ENCODE assay signal across 1 cellular context in genomic region chr5:135209495-135209837, GRCh38.
TF ChIP-seq lines count a peak whose summit lies in the region.

No MANE protein-coding gene starts in this region.

TF ChIP-seq in IMR-90, 13 proteins besides CTCF, POLR2A, EP300 and RAD21 (continued from another document):
- TF ChIP-seq USF2 (IDR thresholded peaks at IDR 0.05; ENCODE audit: low read depth, low read length), result no peak
- TF ChIP-seq MAZ (IDR thresholded peaks at IDR 0.05; ENCODE audit: borderline replicate concordance, low read depth, low read length), result no peak
- TF ChIP-seq MAFK (IDR thresholded peaks at IDR 0.05; ENCODE audit: low read depth, low read length), result no peak
- no peak for TF ChIP-seq RFX5 (IDR thresholded peaks at IDR 0.05; ENCODE audit: low read depth, low read length)
- no peak for TF ChIP-seq CEBPB (IDR thresholded peaks at IDR 0.05; ENCODE audit: low read depth, low read length)
- TF ChIP-seq SMC3 (IDR thresholded peaks at IDR 0.05; ENCODE audit: low read depth, low read length), result no peak
- TF ChIP-seq ELK1 (IDR thresholded peaks at IDR 0.05; ENCODE audit: borderline replicate concordance, low read depth, low read length), result no peak
- no peak for TF ChIP-seq MXI1 (IDR thresholded peaks at IDR 0.05; ENCODE audit: borderline replicate concordance, low read depth, low read length)
- TF ChIP-seq NFE2L2 (IDR thresholded peaks at IDR 0.05; ENCODE audit: low read depth, low read length), result no peak
- no peak for TF ChIP-seq RCOR1 (IDR thresholded peaks at IDR 0.05; ENCODE audit: insufficient replicate concordance, low read length)
- no peak for TF ChIP-seq FOS (IDR thresholded peaks at IDR 0.05; ENCODE audit: low read depth, low read length)
- TF ChIP-seq BHLHE40 (IDR thresholded peaks at IDR 0.05; ENCODE audit: low read depth, low read length), result no peak
